Comparison of ENCODE assay signal across 8 cellular contexts in the genomic region with DNA sequence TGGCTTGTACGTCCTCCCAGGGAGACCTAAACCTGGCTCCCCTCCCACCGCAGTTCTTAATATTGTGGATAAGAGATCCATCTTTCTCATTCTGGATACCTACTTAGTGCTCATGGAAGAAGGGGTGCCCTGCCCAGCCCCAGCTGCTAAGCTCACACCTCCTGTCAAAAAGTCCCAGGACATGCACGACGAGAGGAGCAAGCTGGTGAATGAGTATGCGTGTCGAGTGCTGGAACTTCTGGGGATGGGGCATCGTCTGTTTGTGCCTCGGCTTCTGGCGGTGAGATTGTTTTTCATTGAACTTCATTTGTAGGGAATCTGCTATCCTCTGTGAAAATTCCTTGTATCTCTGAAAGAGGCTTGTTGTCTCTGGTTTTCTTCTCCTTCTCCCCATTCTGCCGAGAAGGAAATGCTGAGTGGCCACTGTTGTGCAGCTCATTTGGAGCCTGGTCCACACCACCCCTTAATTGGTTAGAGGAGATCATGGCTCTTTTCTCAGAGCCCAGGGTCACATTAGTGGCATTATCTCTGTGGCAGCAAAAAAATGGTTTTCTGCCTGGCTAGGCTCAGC.
DNase-seq lines count a peak whose midpoint lies in the region; ATAC-seq and TF ChIP-seq lines count a peak whose summit lies in the region.

No MANE protein-coding gene starts in this region.

- no peak overlapping the region for H3K27ac Mint-ChIP-seq in mesothelial cell of epicardium

- no peaks in the 10 kb centered on the region for H3K36me3 ChIP-seq in SJSA1

- ATAC-seq in HG03025 (IDR thresholded peaks at IDR 0.05; ENCODE audit: low FRiP score, unreplicated experiment) = no peak

- no peaks in the 10 kb centered on the region for H3K36me3 Mint-ChIP-seq in mesothelial cell of epicardium

- H3K4me3 ChIP-seq in SJSA1 (peak overlapping the region; percentile 42), epithelial cell of esophagus (ENCODE audit: low read length) (peak overlapping the region; percentile 49)

- no peak for TF ChIP-seq CTCF in epithelial cell of esophagus (IDR thresholded peaks at IDR 0.05; ENCODE audit: insufficient read depth, low read depth, low read length, missing control alignments)
- no peak for TF ChIP-seq CTCF in mesothelial cell of epicardium (IDR thresholded peaks at IDR 0.05; ENCODE audit: unreplicated experiment)

- DNase-seq in NCI-H2171 treated with DMSO at 0.1 percent for 48 hours (lab: John Stamatoyannopoulos, UW) (peak; percentile 61), NCI-H2171 (lab: John Stamatoyannopoulos, UW) (no peak), SJSA1 (ENCODE audit: low read depth in 1 of 2, low spot score in 2 of 2) (peak in 1 of 2 experiments; percentile 55), epithelial cell of esophagus (ENCODE audit: low read depth) (no peak), myocyte (ENCODE audit: low read depth) (peak; percentile 43), NCI-H1105 treated with DMSO at 0.1 percent for 48 hours (lab: John Stamatoyannopoulos, UW) (no peak), mesothelial cell of epicardium (ENCODE audit: low spot score in 2 of 2, unreplicated experiment in 2 of 2) (no peak)

- no peaks in the 10 kb centered on the region for H3K4me1 Mint-ChIP-seq in mesothelial cell of epicardium

- peak overlapping the region; percentile 90 for H3K27ac ChIP-seq in SJSA1

- no peaks in the 10 kb centered on the region for H3K9me3 Mint-ChIP-seq in mesothelial cell of epicardium

- peaks cover 34% of the 10 kb centered on the region for H3K4me1 ChIP-seq in SJSA1 (replicated peaks)

- no peaks in the 10 kb centered on the region for H3K27me3 Mint-ChIP-seq in mesothelial cell of epicardium (ENCODE audit: low read depth)

- H3K9me3 ChIP-seq in SJSA1 (replicated peaks) = no peaks in the 10 kb centered on the region

- no peaks in the 10 kb centered on the region for H3K27me3 ChIP-seq in SJSA1 (replicated peaks)

- H3K4me3 Mint-ChIP-seq in mesothelial cell of epicardium = no peak overlapping the region

Comparison
In these comparisons a context has a peak if more than half of its experiments do, and no peak if none do; other contexts are left out.
1. DNase-seq: peak in NCI-H2171 treated with DMSO at 0.1 percent for 48 hours (single experiment) and myocyte (single experiment); none in NCI-H2171 (single experiment), epithelial cell of esophagus (single experiment), NCI-H1105 treated with DMSO at 0.1 percent for 48 hours (single experiment) and mesothelial cell of epicardium (0 of 2).